Comparison of ENCODE assay signal across 30 cellular contexts in genomic region chr19:27652281-27652680, GRCh38.
"Had no signal": no experiment of that assay in that cellular context is flagged by ENCODE, and none has a peak within 500 bp of the region (broad histone marks: within the 10 kb centered on the region; RNA-seq: fewer than 3 reads in every experiment).

No MANE protein-coding gene starts in this region.

- H3K4me3 ChIP-seq: ascending aorta, breast epithelium, cardiac muscle cell, colonic mucosa, dorsolateral prefrontal cortex had no signal

- ATAC-seq: activated CD4-positive, alpha-beta T cell treated with anti-CD3 and anti-CD28 coated beads for 36 hours; activated CD8-positive, alpha-beta memory T cell treated with anti-CD3 and anti-CD28 coated beads, Interleukin-2, amount 10 ng/mL, durations not matched to agents 7 days and 5 days; activated CD8-positive, alpha-beta T cell treated with anti-CD3 and anti-CD28 coated beads, Interleukin-2, amount 10 ng/mL, durations not matched to agents 7 days and 5 days; activated naive CD4-positive, alpha-beta T cell treated with anti-CD3 and anti-CD28 coated beads, Interleukin-2, amount 50 U/mL, for 72 hours; esophagus mucosa; T-cell had no signal

- H3K27ac ChIP-seq: ascending aorta, breast epithelium, cardiac muscle cell, colonic mucosa, dorsolateral prefrontal cortex, WERI-Rb-1 had no signal

- H3K9me3 ChIP-seq: colonic mucosa had no signal

- DNase-seq: activated B cell treated with CpG ODN at 0.5 μM for 24 hours; activated CD4-positive, alpha-beta memory T cell treated with anti-CD3 and anti-CD28 coated beads for 36 hours; activated CD4-positive, alpha-beta T cell treated with anti-CD3 and anti-CD28 coated beads for 36 hours; activated CD4-positive, alpha-beta T cell treated with anti-CD3 and anti-CD28 coated beads, Interleukin-2, amount 10 ng/mL, durations not matched to agents 24 days and 14 days; activated CD4-positive, CD25-positive, alpha-beta regulatory T cell treated with anti-CD3 and anti-CD28 coated beads, Interleukin-2, amount 50 U/mL, for 72 hours; activated CD8-positive, alpha-beta memory T cell treated with anti-CD3 and anti-CD28 coated beads, Interleukin-2, amount 10 ng/mL, durations not matched to agents 7 days and 5 days; activated CD8-positive, alpha-beta memory T cell treated with anti-CD3 and anti-CD28 coated beads, Interleukin-2, amount 50 U/mL, for 4 hours; activated CD8-positive, alpha-beta T cell treated with anti-CD3 and anti-CD28 coated beads, Interleukin-2, amount 10 ng/mL, durations not matched to agents 7 days and 5 days; activated gamma-delta T cell; activated naive CD4-positive, alpha-beta T cell; activated naive CD4-positive, alpha-beta T cell treated with anti-CD3 and anti-CD28 coated beads, Interleukin-2, amount 10 ng/mL, durations not matched to agents 7 days and 5 days; activated naive CD8-positive, alpha-beta T cell treated with anti-CD3 and anti-CD28 coated beads, Interleukin-2, amount 10 ng/mL, durations not matched to agents 7 days and 5 days; activated T-cell treated with anti-CD3 and anti-CD28 coated beads, Interleukin-2, amount 50 U/mL, for 1 hour; activated T-cell treated with anti-CD3 and anti-CD28 coated beads, Interleukin-2, amount 50 U/mL, for 48 hours; central memory CD4-positive, alpha-beta T cell; cerebellar nuclear complex; colonic mucosa; dorsolateral prefrontal cortex; effector memory CD4-positive, alpha-beta T cell; foreskin fibroblast; glutamatergic neuron; SW 1271; T-cell; T-helper 9 cell; WERI-Rb-1 had no signal

- H3K27me3 ChIP-seq: ascending aorta, breast epithelium, cardiac muscle cell, colonic mucosa had no signal

- H3K4me1 ChIP-seq: ascending aorta, breast epithelium, colonic mucosa had no signal

- H3K36me3 ChIP-seq: ascending aorta, breast epithelium, cardiac muscle cell, colonic mucosa, WERI-Rb-1 had no signal
